Comparison of ENCODE assay signal across 1 cellular context in genomic region chr22:50169774-50170341, GRCh38.
A peak's percentile ranks its signal among the peaks of the same experiment; 100 is the strongest.
TF ChIP-seq lines count a peak whose summit lies in the region.

No MANE protein-coding gene starts in this region.

TF ChIP-seq in K562, 482 proteins besides CTCF, POLR2A, EP300 and RAD21 (continued from another document and continues in another):
- TF ChIP-seq ZNF592 (IDR thresholded peaks at IDR 0.05) (no peak), KAT2B (IDR thresholded peaks at IDR 0.05; ENCODE audit: low read depth, low read length) (no peak), NFE2 (IDR thresholded peaks at IDR 0.05; ENCODE audit: low read depth) (peak; percentile 89), THRAP3 (IDR thresholded peaks at IDR 0.05; ENCODE audit: borderline replicate concordance) (no peak), ZNF224 (CRISPR knock-in tag; IDR thresholded peaks at IDR 0.05) (no peak), ZNF12 (CRISPR knock-in tag; IDR thresholded peaks at IDR 0.05) (no peak), BRCA1 (IDR thresholded peaks at IDR 0.05) (no peak), BRCA1 (CRISPR knock-in tag; IDR thresholded peaks at IDR 0.05) (no peak), MAFG (tag; conservative IDR thresholded peaks at IDR 0.05) (peak; percentile 36; the same call in 1 of the 2 replicates), SMARCA4 (IDR thresholded peaks at IDR 0.05) (no peak), CEBPG (CRISPR knock-in tag; IDR thresholded peaks at IDR 0.05) (no peak), CEBPG (tag; conservative IDR thresholded peaks at IDR 0.05 in 1 of 2, IDR thresholded peaks at IDR 0.05 in 1 of 2) (no peak), SNIP1 (IDR thresholded peaks at IDR 0.05; ENCODE audit: low read depth) (no peak), RB1 (IDR thresholded peaks at IDR 0.05; ENCODE audit: low read depth) (no peak), FOXP1 (CRISPR knock-in tag; IDR thresholded peaks at IDR 0.05) (no peak), ZNF407 (IDR thresholded peaks at IDR 0.05; ENCODE audit: low read depth) (no peak), GATAD2B (IDR thresholded peaks at IDR 0.05; ENCODE audit: borderline replicate concordance) (no peak), ZNF384 (IDR thresholded peaks at IDR 0.05; ENCODE audit: low read depth, low read length) (no peak), FOXA1 (IDR thresholded peaks at IDR 0.05; ENCODE audit: borderline replicate concordance) (no peak), TBP (optimal IDR thresholded peaks at IDR 0.05; ENCODE audit: low read depth, low read length) (peak; percentile 44), MAFF (IDR thresholded peaks at IDR 0.05; ENCODE audit: low read length) (peak; percentile 37), CBX3 (IDR thresholded peaks at IDR 0.05; ENCODE audit: borderline replicate concordance in 1 of 2, low read length in 2 of 2) (no peak), TCF3 (CRISPR knock-in tag; IDR thresholded peaks at IDR 0.05) (no peak), MYBL2 (IDR thresholded peaks at IDR 0.05; ENCODE audit: low read depth) (no peak), MYBL2 (CRISPR knock-in tag; IDR thresholded peaks at IDR 0.05; ENCODE audit: borderline replicate concordance) (no peak), ZC3H4 (CRISPR knock-in tag; IDR thresholded peaks at IDR 0.05; ENCODE audit: borderline replicate concordance) (no peak), NCOR1 (IDR thresholded peaks at IDR 0.05) (no peak), RBM34 (IDR thresholded peaks at IDR 0.05; ENCODE audit: borderline replicate concordance, insufficient read depth, low read length) (no peak), USF1 (CRISPR knock-in tag; IDR thresholded peaks at IDR 0.05) (no peak), ZNF324 (CRISPR knock-in tag; IDR thresholded peaks at IDR 0.05) (no peak), CCNT2 (IDR thresholded peaks at IDR 0.05; ENCODE audit: borderline replicate concordance, extremely low read depth, insufficient read length, low read depth, low read length) (peak; percentile 90), POLR2AphosphoS5 (IDR thresholded peaks at IDR 0.05; ENCODE audit: control insufficient read depth, insufficient read depth, low read depth, low read length) (no peak)
- TF ChIP-seq, protein P1, sequence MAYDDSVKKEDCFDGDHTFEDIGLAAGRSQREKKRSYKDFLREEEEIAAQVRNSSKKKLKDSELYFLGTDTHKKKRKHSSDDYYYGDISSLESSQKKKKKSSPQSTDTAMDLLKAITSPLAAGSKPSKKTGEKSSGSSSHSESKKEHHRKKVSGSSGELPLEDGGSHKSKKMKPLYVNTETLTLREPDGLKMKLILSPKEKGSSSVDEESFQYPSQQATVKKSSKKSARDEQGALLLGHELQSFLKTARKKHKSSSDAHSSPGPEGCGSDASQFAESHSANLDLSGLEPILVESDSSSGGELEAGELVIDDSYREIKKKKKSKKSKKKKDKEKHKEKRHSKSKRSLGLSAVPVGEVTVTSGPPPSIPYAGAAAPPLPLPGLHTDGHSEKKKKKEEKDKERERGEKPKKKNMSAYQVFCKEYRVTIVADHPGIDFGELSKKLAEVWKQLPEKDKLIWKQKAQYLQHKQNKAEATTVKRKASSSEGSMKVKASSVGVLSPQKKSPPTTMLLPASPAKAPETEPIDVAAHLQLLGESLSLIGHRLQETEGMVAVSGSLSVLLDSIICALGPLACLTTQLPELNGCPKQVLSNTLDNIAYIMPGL (CRISPR knock-in tag; IDR thresholded peaks at IDR 0.05) = no peak
- TF ChIP-seq, protein P2, sequence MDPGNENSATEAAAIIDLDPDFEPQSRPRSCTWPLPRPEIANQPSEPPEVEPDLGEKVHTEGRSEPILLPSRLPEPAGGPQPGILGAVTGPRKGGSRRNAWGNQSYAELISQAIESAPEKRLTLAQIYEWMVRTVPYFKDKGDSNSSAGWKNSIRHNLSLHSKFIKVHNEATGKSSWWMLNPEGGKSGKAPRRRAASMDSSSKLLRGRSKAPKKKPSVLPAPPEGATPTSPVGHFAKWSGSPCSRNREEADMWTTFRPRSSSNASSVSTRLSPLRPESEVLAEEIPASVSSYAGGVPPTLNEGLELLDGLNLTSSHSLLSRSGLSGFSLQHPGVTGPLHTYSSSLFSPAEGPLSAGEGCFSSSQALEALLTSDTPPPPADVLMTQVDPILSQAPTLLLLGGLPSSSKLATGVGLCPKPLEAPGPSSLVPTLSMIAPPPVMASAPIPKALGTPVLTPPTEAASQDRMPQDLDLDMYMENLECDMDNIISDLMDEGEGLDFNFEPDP (CRISPR knock-in tag; IDR thresholded peaks at IDR 0.05) = no peak
- TF ChIP-seq, protein P3, sequence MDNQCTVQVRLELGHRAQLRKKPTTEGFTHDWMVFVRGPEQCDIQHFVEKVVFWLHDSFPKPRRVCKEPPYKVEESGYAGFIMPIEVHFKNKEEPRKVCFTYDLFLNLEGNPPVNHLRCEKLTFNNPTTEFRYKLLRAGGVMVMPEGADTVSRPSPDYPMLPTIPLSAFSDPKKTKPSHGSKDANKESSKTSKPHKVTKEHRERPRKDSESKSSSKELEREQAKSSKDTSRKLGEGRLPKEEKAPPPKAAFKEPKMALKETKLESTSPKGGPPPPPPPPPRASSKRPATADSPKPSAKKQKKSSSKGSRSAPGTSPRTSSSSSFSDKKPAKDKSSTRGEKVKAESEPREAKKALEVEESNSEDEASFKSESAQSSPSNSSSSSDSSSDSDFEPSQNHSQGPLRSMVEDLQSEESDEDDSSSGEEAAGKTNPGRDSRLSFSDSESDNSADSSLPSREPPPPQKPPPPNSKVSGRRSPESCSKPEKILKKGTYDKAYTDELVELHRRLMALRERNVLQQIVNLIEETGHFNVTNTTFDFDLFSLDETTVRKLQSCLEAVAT (IDR thresholded peaks at IDR 0.05) = no peak
- TF ChIP-seq, protein P4, sequence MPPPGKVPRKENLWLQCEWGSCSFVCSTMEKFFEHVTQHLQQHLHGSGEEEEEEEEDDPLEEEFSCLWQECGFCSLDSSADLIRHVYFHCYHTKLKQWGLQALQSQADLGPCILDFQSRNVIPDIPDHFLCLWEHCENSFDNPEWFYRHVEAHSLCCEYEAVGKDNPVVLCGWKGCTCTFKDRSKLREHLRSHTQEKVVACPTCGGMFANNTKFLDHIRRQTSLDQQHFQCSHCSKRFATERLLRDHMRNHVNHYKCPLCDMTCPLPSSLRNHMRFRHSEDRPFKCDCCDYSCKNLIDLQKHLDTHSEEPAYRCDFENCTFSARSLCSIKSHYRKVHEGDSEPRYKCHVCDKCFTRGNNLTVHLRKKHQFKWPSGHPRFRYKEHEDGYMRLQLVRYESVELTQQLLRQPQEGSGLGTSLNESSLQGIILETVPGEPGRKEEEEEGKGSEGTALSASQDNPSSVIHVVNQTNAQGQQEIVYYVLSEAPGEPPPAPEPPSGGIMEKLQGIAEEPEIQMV (tag; conservative IDR thresholded peaks at IDR 0.05; ENCODE audit: low read depth) = no peak
- TF ChIP-seq, protein P5, sequence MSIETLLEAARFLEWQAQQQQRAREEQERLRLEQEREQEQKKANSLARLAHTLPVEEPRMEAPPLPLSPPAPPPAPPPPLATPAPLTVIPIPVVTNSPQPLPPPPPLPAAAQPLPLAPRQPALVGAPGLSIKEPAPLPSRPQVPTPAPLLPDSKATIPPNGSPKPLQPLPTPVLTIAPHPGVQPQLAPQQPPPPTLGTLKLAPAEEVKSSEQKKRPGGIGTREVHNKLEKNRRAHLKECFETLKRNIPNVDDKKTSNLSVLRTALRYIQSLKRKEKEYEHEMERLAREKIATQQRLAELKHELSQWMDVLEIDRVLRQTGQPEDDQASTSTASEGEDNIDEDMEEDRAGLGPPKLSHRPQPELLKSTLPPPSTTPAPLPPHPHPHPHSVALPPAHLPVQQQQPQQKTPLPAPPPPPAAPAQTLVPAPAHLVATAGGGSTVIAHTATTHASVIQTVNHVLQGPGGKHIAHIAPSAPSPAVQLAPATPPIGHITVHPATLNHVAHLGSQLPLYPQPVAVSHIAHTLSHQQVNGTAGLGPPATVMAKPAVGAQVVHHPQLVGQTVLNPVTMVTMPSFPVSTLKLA (conservative IDR thresholded peaks at IDR 0.05) = peak in 1 of 2 experiments; percentile 49; a peak in 1 of 4 replicates
- TF ChIP-seq, protein P6, sequence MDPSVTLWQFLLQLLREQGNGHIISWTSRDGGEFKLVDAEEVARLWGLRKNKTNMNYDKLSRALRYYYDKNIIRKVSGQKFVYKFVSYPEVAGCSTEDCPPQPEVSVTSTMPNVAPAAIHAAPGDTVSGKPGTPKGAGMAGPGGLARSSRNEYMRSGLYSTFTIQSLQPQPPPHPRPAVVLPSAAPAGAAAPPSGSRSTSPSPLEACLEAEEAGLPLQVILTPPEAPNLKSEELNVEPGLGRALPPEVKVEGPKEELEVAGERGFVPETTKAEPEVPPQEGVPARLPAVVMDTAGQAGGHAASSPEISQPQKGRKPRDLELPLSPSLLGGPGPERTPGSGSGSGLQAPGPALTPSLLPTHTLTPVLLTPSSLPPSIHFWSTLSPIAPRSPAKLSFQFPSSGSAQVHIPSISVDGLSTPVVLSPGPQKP (CRISPR knock-in tag; IDR thresholded peaks at IDR 0.05) = no peak
